18 cellular contexts compared by ENCODE assay signal in genomic region chr16:28089205-28089991, GRCh38. TPM values are rescaled to one million over a fixed set of nuclear protein-coding genes. Genes with fewer than 3 reads are reported as not detected.
DNase-seq lines count a peak whose midpoint lies in the region; ATAC-seq and FAIRE-seq lines count a peak whose summit lies in the region.
"Had no signal": no experiment of that assay in that cellular context is flagged by ENCODE, and none has a peak within 500 bp of the region (broad histone marks: within the 10 kb centered on the region; RNA-seq: fewer than 3 reads in every experiment).

No MANE protein-coding gene starts in this region.

- ATAC-seq in activated naive CD8-positive, alpha-beta T cell treated with anti-CD3 and anti-CD28 coated beads, Interleukin-2, amount 10 ng/mL, durations not matched to agents 7 days and 5 days (ENCODE audit: low read depth), result no peak
- ATAC-seq in activated naive CD8-positive, alpha-beta T cell treated with anti-CD3 and anti-CD28 coated beads, Interleukin-2, amount 50 U/mL, for 24 hours, result no peak
- no peak for ATAC-seq in GM18858 (IDR thresholded peaks at IDR 0.05; ENCODE audit: unreplicated experiment)
- ATAC-seq: psoas muscle had no signal

- DNase-seq in activated naive CD8-positive, alpha-beta T cell treated with anti-CD3 and anti-CD28 coated beads, Interleukin-2, amount 10 ng/mL, durations not matched to agents 7 days and 5 days, result no peak
- no peak for DNase-seq in activated naive CD8-positive, alpha-beta T cell treated with anti-CD3 and anti-CD28 coated beads, Interleukin-2, amount 50 U/mL, for 24 hours
- DNase-seq in T-helper 2 cell treated with Interferon-gamma antibody and Interleukin-4, amounts not matched to agents 5 μg/mL and 100 μg/mL, for 36 hours (ENCODE audit: low spot score), result no peak
- DNase-seq in immature natural killer cell, result no peak
- DNase-seq in urothelium cell line (ENCODE audit: low spot score), result no peak
- no peak for DNase-seq in GM19240 (ENCODE audit: insufficient read length, low spot score)
- no peak for DNase-seq in stimulated activated CD4-positive, alpha-beta T cell treated with anti-CD3 and anti-CD28 coated beads, Interleukin-4, amount 100 ng/mL, for 1 hour
- DNase-seq: activated CD4-positive, alpha-beta T cell treated with anti-CD3 and anti-CD28 coated beads, Interleukin-2, amount 10 ng/mL, durations not matched to agents 7 days and 5 days; DMS79; foreskin melanocyte; NCI-H1417; NCI-H524 treated with DMSO at 0.1 percent for 48 hours; small intestine; stimulated activated CD4-positive, alpha-beta T cell treated with anti-CD3 and anti-CD28 coated beads, Interleukin-4, amount 100 ng/mL, for 24 hours had no signal

- FAIRE-seq in urothelium cell line (lab: Jason Lieb, UNC), result peak; percentile 99
- FAIRE-seq: small intestine had no signal

- POLR2A ChIA-PET in activated naive CD8-positive, alpha-beta T cell treated with anti-CD3 and anti-CD28 coated beads, Interleukin-2, amount 10 ng/mL, durations not matched to agents 7 days and 5 days (lab: Charles Lee), result no interaction called here

- no peak overlapping the region for H3K4me3 Mint-ChIP-seq in activated naive CD8-positive, alpha-beta T cell treated with anti-CD3 and anti-CD28 coated beads, Interleukin-2, amount 10 ng/mL, durations not matched to agents 7 days and 5 days
- no peak overlapping the region for H3K4me3 Mint-ChIP-seq in activated naive CD8-positive, alpha-beta T cell treated with anti-CD3 and anti-CD28 coated beads, Interleukin-2, amount 50 U/mL, for 24 hours
- no peak overlapping the region for H3K4me3 Mint-ChIP-seq in T-helper 2 cell treated with Interferon-gamma antibody and Interleukin-4, amounts not matched to agents 5 μg/mL and 100 μg/mL, for 36 hours
- no peak overlapping the region for H3K4me3 Mint-ChIP-seq in immature natural killer cell
- H3K4me3 Mint-ChIP-seq: activated CD4-positive, alpha-beta T cell treated with anti-CD3 and anti-CD28 coated beads, Interleukin-2, amount 10 ng/mL, durations not matched to agents 7 days and 5 days; neural crest cell had no signal

- H3K36me3 Mint-ChIP-seq in activated naive CD8-positive, alpha-beta T cell treated with anti-CD3 and anti-CD28 coated beads, Interleukin-2, amount 10 ng/mL, durations not matched to agents 7 days and 5 days, result peaks cover 4% of the 10 kb centered on the region
- H3K36me3 Mint-ChIP-seq in activated naive CD8-positive, alpha-beta T cell treated with anti-CD3 and anti-CD28 coated beads, Interleukin-2, amount 50 U/mL, for 24 hours (ENCODE audit: low read depth), result no peaks in the 10 kb centered on the region
- H3K36me3 Mint-ChIP-seq in T-helper 2 cell treated with Interferon-gamma antibody and Interleukin-4, amounts not matched to agents 5 μg/mL and 100 μg/mL, for 36 hours (ENCODE audit: low read depth), result peaks cover 2% of the 10 kb centered on the region
- H3K36me3 Mint-ChIP-seq in immature natural killer cell, result no peaks in the 10 kb centered on the region

- no peaks in the 10 kb centered on the region for H3K9me3 Mint-ChIP-seq in activated naive CD8-positive, alpha-beta T cell treated with anti-CD3 and anti-CD28 coated beads, Interleukin-2, amount 10 ng/mL, durations not matched to agents 7 days and 5 days
- no peaks in the 10 kb centered on the region for H3K9me3 Mint-ChIP-seq in activated naive CD8-positive, alpha-beta T cell treated with anti-CD3 and anti-CD28 coated beads, Interleukin-2, amount 50 U/mL, for 24 hours
- no peaks in the 10 kb centered on the region for H3K9me3 Mint-ChIP-seq in T-helper 2 cell treated with Interferon-gamma antibody and Interleukin-4, amounts not matched to agents 5 μg/mL and 100 μg/mL, for 36 hours
- no peaks in the 10 kb centered on the region for H3K9me3 Mint-ChIP-seq in immature natural killer cell
- H3K9me3 Mint-ChIP-seq: activated CD4-positive, alpha-beta T cell treated with anti-CD3 and anti-CD28 coated beads, Interleukin-2, amount 10 ng/mL, durations not matched to agents 7 days and 5 days; neural crest cell had no signal

- peak overlapping the region; percentile 76 for H3K27ac Mint-ChIP-seq in activated naive CD8-positive, alpha-beta T cell treated with anti-CD3 and anti-CD28 coated beads, Interleukin-2, amount 10 ng/mL, durations not matched to agents 7 days and 5 days
- no peak overlapping the region for H3K27ac Mint-ChIP-seq in activated naive CD8-positive, alpha-beta T cell treated with anti-CD3 and anti-CD28 coated beads, Interleukin-2, amount 50 U/mL, for 24 hours
- H3K27ac Mint-ChIP-seq in T-helper 2 cell treated with Interferon-gamma antibody and Interleukin-4, amounts not matched to agents 5 μg/mL and 100 μg/mL, for 36 hours, result peak overlapping the region; percentile 13
- peak overlapping the region; percentile 18 to 92 (median 78) for H3K27ac Mint-ChIP-seq in immature natural killer cell
- H3K27ac Mint-ChIP-seq: activated CD4-positive, alpha-beta T cell treated with anti-CD3 and anti-CD28 coated beads, Interleukin-2, amount 10 ng/mL, durations not matched to agents 7 days and 5 days had no signal

- no peaks in the 10 kb centered on the region for H3K27me3 Mint-ChIP-seq in activated naive CD8-positive, alpha-beta T cell treated with anti-CD3 and anti-CD28 coated beads, Interleukin-2, amount 10 ng/mL, durations not matched to agents 7 days and 5 days
- H3K27me3 Mint-ChIP-seq in activated naive CD8-positive, alpha-beta T cell treated with anti-CD3 and anti-CD28 coated beads, Interleukin-2, amount 50 U/mL, for 24 hours, result no peaks in the 10 kb centered on the region
- no peaks in the 10 kb centered on the region for H3K27me3 Mint-ChIP-seq in T-helper 2 cell treated with Interferon-gamma antibody and Interleukin-4, amounts not matched to agents 5 μg/mL and 100 μg/mL, for 36 hours (ENCODE audit: low read depth)
- H3K27me3 Mint-ChIP-seq in immature natural killer cell (ENCODE audit: low read depth in 3 of 3), result peaks cover 0 to 4% (median 3%) of the 10 kb centered on the region in 3 donors
- H3K27me3 Mint-ChIP-seq: activated CD4-positive, alpha-beta T cell treated with anti-CD3 and anti-CD28 coated beads, Interleukin-2, amount 10 ng/mL, durations not matched to agents 7 days and 5 days had no signal

- H3K4me1 Mint-ChIP-seq in activated naive CD8-positive, alpha-beta T cell treated with anti-CD3 and anti-CD28 coated beads, Interleukin-2, amount 10 ng/mL, durations not matched to agents 7 days and 5 days, result peaks cover 2% of the 10 kb centered on the region
- H3K4me1 Mint-ChIP-seq in activated naive CD8-positive, alpha-beta T cell treated with anti-CD3 and anti-CD28 coated beads, Interleukin-2, amount 50 U/mL, for 24 hours, result peaks cover 3% of the 10 kb centered on the region
- no peaks in the 10 kb centered on the region for H3K4me1 Mint-ChIP-seq in T-helper 2 cell treated with Interferon-gamma antibody and Interleukin-4, amounts not matched to agents 5 μg/mL and 100 μg/mL, for 36 hours (ENCODE audit: low read depth)
- peaks cover 0 to 6% of the 10 kb centered on the region in 2 donors for H3K4me1 Mint-ChIP-seq in immature natural killer cell
- H3K4me1 Mint-ChIP-seq: activated CD4-positive, alpha-beta T cell treated with anti-CD3 and anti-CD28 coated beads, Interleukin-2, amount 10 ng/mL, durations not matched to agents 7 days and 5 days had no signal

RNA-seq across cellular contexts. Expression of gene GSG1L, which starts 25.9 kb away (rescaled TPM):
- not detected for total RNA-seq in activated naive CD8-positive, alpha-beta T cell treated with anti-CD3 and anti-CD28 coated beads, Interleukin-2, amount 10 ng/mL, durations not matched to agents 7 days and 5 days
- polyA plus RNA-seq in immature natural killer cell, result not detected
- total RNA-seq: activated CD4-positive, alpha-beta T cell treated with anti-CD3 and anti-CD28 coated beads, Interleukin-2, amount 10 ng/mL, durations not matched to agents 7 days and 5 days; neural crest cell had no signal
- polyA plus RNA-seq: AG04450 had no signal
